13 cellular contexts compared by ENCODE assay signal in the genomic region with DNA sequence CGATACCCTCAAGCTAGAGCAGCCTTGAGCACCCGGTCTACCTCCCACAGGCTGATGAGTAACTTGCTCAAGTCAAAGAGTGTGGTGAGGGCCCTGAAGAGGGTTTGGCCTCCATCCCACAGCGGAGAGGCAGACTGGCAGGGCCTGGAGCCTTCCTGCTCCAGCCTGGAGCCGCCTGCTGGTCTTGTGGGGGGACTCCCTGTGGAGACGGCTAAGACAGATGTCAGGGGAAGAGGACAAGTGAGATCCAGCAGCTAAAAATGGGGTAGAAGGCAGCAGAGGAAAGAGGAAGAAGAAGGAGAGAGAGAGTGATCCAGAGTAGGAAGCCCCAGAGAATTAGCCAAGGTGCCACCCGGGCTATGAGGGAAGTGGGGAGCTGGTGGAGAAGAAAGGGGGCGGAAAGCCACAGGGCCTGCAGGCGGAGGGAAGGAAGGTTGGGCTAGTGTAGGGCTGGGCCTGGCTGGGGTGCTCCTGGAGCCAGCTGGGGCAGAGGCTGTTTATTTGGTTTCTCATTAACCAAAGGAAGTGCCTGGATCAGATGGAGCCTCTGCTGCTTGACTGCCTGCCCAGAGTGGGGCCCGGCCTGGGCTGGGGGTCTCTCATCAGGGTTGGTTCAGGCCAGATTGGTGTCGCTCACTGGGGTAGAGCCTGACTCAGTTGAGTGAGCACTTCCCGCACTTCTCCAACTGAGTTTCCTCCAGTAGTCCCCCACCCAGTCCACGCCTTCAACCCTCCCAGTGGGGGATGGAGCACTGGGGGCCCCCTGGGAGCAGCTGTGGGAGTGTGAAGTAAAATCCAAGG. TPM values are rescaled to one million over a fixed set of nuclear protein-coding genes. Genes with fewer than 3 reads are reported as not detected.
DNase-seq lines count a peak whose midpoint lies in the region; ATAC-seq, FAIRE-seq and TF ChIP-seq lines count a peak whose summit lies in the region.
"Had no signal": no experiment of that assay in that cellular context is flagged by ENCODE, and none has a peak within 500 bp of the region (broad histone marks: within the 10 kb centered on the region; RNA-seq: fewer than 3 reads in every experiment).

No MANE protein-coding gene starts in this region.

- no peaks in the 10 kb centered on the region for H3K36me3 Mint-ChIP-seq in T-helper 2 cell treated with Interferon-gamma antibody and Interleukin-4, amounts not matched to agents 5 μg/mL and 100 μg/mL, for 36 hours (ENCODE audit: low read depth)
- H3K36me3 Mint-ChIP-seq: activated naive CD4-positive, alpha-beta T cell treated with anti-CD3 and anti-CD28 coated beads, Interleukin-2, amount 50 U/mL, for 24 hours had no signal

- no TSS peak for BruUV-seq in A673 (replicated peaks; lab: Mats Ljungman, UMichigan)

- H3K9me3 ChIP-seq in A673 (ENCODE audit: low read depth, low read length, poor library complexity, severe bottlenecking), result no peaks in the 10 kb centered on the region
- no peaks in the 10 kb centered on the region for H3K9me3 ChIP-seq in colonic mucosa
- H3K9me3 ChIP-seq in lower lobe of right lung, result no peaks in the 10 kb centered on the region

- intact Hi-C loops in A673 (cut with micrococcal nuclease; ENCODE audit: unreplicated experiment), result no loop called here
- intact Hi-C loops in colonic mucosa (cut with DNase I), result no loop called here
- intact Hi-C loops in lower lobe of right lung (cut with DNase I), result no loop called here

- no peak for TF ChIP-seq POLR2A in GM12891 (IDR thresholded peaks at IDR 0.05; ENCODE audit: low read depth, low read length)

- H3K9ac ChIP-seq in colonic mucosa (ENCODE audit: low read depth in 2 of 2, low read length in 2 of 2), result peak overlapping the region in 1 of 2 donors; percentile 66

- H3K4me3 Mint-ChIP-seq in T-helper 2 cell treated with Interferon-gamma antibody and Interleukin-4, amounts not matched to agents 5 μg/mL and 100 μg/mL, for 36 hours, result no peak overlapping the region
- H3K4me3 Mint-ChIP-seq: activated naive CD4-positive, alpha-beta T cell treated with anti-CD3 and anti-CD28 coated beads, Interleukin-2, amount 50 U/mL, for 24 hours; stimulated activated naive B cell treated with anti-CD40 and anti-IgM and Interleukin-4, amounts not matched to agents 10 μg/mL and 1 μg/mL and 100 μg/mL, for 72 hours had no signal

- no peaks in the 10 kb centered on the region for H3K27me3 Mint-ChIP-seq in T-helper 2 cell treated with Interferon-gamma antibody and Interleukin-4, amounts not matched to agents 5 μg/mL and 100 μg/mL, for 36 hours (ENCODE audit: low read depth)
- H3K27me3 Mint-ChIP-seq: activated naive CD4-positive, alpha-beta T cell treated with anti-CD3 and anti-CD28 coated beads, Interleukin-2, amount 50 U/mL, for 24 hours; stimulated activated naive B cell treated with anti-CD40 and anti-IgM and Interleukin-4, amounts not matched to agents 10 μg/mL and 1 μg/mL and 100 μg/mL, for 72 hours had no signal

- H3K36me3 ChIP-seq in A673 (ENCODE audit: insufficient read depth, low read length, poor library complexity, severe bottlenecking), result peaks cover 41% of the 10 kb centered on the region
- no peaks in the 10 kb centered on the region for H3K36me3 ChIP-seq in colonic mucosa
- peaks cover 20% of the 10 kb centered on the region for H3K36me3 ChIP-seq in lower lobe of right lung

- H3K27ac Mint-ChIP-seq in T-helper 2 cell treated with Interferon-gamma antibody and Interleukin-4, amounts not matched to agents 5 μg/mL and 100 μg/mL, for 36 hours, result no peak overlapping the region
- H3K27ac Mint-ChIP-seq: activated naive CD4-positive, alpha-beta T cell treated with anti-CD3 and anti-CD28 coated beads, Interleukin-2, amount 50 U/mL, for 24 hours; stimulated activated naive B cell treated with anti-CD40 and anti-IgM and Interleukin-4, amounts not matched to agents 10 μg/mL and 1 μg/mL and 100 μg/mL, for 72 hours had no signal

- H3K4me3 ChIP-seq in A673 (ENCODE audit: low read depth, low read length, poor library complexity, severe bottlenecking) (no peak overlapping the region), colonic mucosa (no peak overlapping the region), lower lobe of right lung (no peak overlapping the region)

- H3K9me3 Mint-ChIP-seq in T-helper 2 cell treated with Interferon-gamma antibody and Interleukin-4, amounts not matched to agents 5 μg/mL and 100 μg/mL, for 36 hours, result no peaks in the 10 kb centered on the region
- H3K9me3 Mint-ChIP-seq: activated naive CD4-positive, alpha-beta T cell treated with anti-CD3 and anti-CD28 coated beads, Interleukin-2, amount 50 U/mL, for 24 hours; stimulated activated naive B cell treated with anti-CD40 and anti-IgM and Interleukin-4, amounts not matched to agents 10 μg/mL and 1 μg/mL and 100 μg/mL, for 72 hours had no signal

- CTCF ChIA-PET in A673 (lab: Charles Lee), result no interaction called here

- peak; percentile 63 to 72 for ATAC-seq in lower lobe of right lung
- ATAC-seq: stimulated activated naive B cell treated with anti-CD40 and anti-IgM and Interleukin-4, amounts not matched to agents 10 μg/mL and 1 μg/mL and 100 μg/mL, for 72 hours had no signal

- POLR2A ChIA-PET in A673 (lab: Charles Lee; ENCODE audit: low non-redundant PET), result no interaction called here

- H3K4me1 Mint-ChIP-seq in T-helper 2 cell treated with Interferon-gamma antibody and Interleukin-4, amounts not matched to agents 5 μg/mL and 100 μg/mL, for 36 hours (ENCODE audit: low read depth), result no peaks in the 10 kb centered on the region
- H3K4me1 Mint-ChIP-seq: activated naive CD4-positive, alpha-beta T cell treated with anti-CD3 and anti-CD28 coated beads, Interleukin-2, amount 50 U/mL, for 24 hours had no signal

- H3K27ac ChIP-seq in A673 (ENCODE audit: low read depth, low read length, poor library complexity, severe bottlenecking) (peak overlapping the region; percentile 42), colonic mucosa (peak overlapping the region; percentile 66), lower lobe of right lung (peak overlapping the region; percentile 6)

- FAIRE-seq in GM12891 (lab: Jason Lieb, UNC), result no peak

- DNase-seq in A673 (ENCODE audit: low spot score) (peak; percentile 43), MV-4-11 (lab: John Stamatoyannopoulos, UW) (peak; percentile 83), colonic mucosa (peak; percentile 64), lower lobe of right lung (peak; percentile 58), NAMALWA (ENCODE audit: low spot score) (no peak), GM12891 (ENCODE audit: insufficient read length, low spot score) (no peak)
- no peak for DNase-seq in T-helper 2 cell treated with Interferon-gamma antibody and Interleukin-4, amounts not matched to agents 5 μg/mL and 100 μg/mL, for 36 hours (ENCODE audit: low spot score)
- DNase-seq in NK-92 treated with Interleukin-12 subunit alpha and Interleukin-12 subunit beta, amount 100 ng/mL, for 24 hours (lab: John Stamatoyannopoulos, UW), result no peak
- DNase-seq: activated CD4-positive, alpha-beta T cell treated with anti-CD3 and anti-CD28 coated beads, Interleukin-2, amount 50 U/mL, for 1 hour; NCI-H187; RPMI8226; stimulated activated naive B cell treated with anti-CD40 and anti-IgM and Interleukin-4, amounts not matched to agents 10 μg/mL and 1 μg/mL and 100 μg/mL, for 72 hours had no signal

- TF ChIP-seq CTCF in A673 (conservative IDR thresholded peaks at IDR 0.05; ENCODE audit: low read depth, low read length) (no peak), colonic mucosa (IDR thresholded peaks at IDR 0.05) (no peak), lower lobe of right lung (IDR thresholded peaks at IDR 0.05) (no peak)

- H3K4me1 ChIP-seq in A673 (ENCODE audit: insufficient read depth, low read length, poor library complexity, severe bottlenecking) (peaks cover under 1% of the 10 kb centered on the region), colonic mucosa (peaks cover 14% of the 10 kb centered on the region), lower lobe of right lung (peaks cover 6% of the 10 kb centered on the region)

- H3K27me3 ChIP-seq in A673 (replicated peaks; ENCODE audit: insufficient read depth, low read depth, low read length, poor library complexity) (no peaks in the 10 kb centered on the region), colonic mucosa (no peaks in the 10 kb centered on the region), lower lobe of right lung (ENCODE audit: low read depth) (no peaks in the 10 kb centered on the region)

TF ChIP-seq in GM12891, 5 proteins besides CTCF, POLR2A, EP300 and RAD21:
- TF ChIP-seq TAF1 (IDR thresholded peaks at IDR 0.05; ENCODE audit: low read depth, low read length) (no peak), POU2F2 (IDR thresholded peaks at IDR 0.05; ENCODE audit: low read depth, low read length) (no peak), SPI1 (IDR thresholded peaks at IDR 0.05; ENCODE audit: low read depth, low read length) (no peak), POLR2AphosphoS5 (IDR thresholded peaks at IDR 0.05; ENCODE audit: low read depth, low read length) (no peak), PAX5 (IDR thresholded peaks at IDR 0.05; ENCODE audit: insufficient read depth, low read length, severe bottlenecking) (no peak)
TF ChIP-seq in GM12891: peak in this region for 0.

RNA-seq across cellular contexts. Expression of gene EFNB1, which starts 14.2 kb away (rescaled TPM):
- total RNA-seq in A673 (2021) (76.8 and 78.1 TPM in 2 replicates), colonic mucosa (10 to 100 TPM; 77.9 to 92.2 TPM), lower lobe of right lung (36.5 TPM)
- 0.15 TPM for polyA plus RNA-seq in GM12891 (2012; ENCODE audit: low read depth, missing spikeins)

Comparison
In these comparisons a context has a peak if more than half of its experiments do, and no peak if none do; other contexts are left out.
1. DNase-seq: peak in A673 (single experiment), MV-4-11 (single experiment), colonic mucosa (single experiment) and lower lobe of right lung (single experiment); none in T-helper 2 cell treated with Interferon-gamma antibody and Interleukin-4, amounts not matched to agents 5 μg/mL and 100 μg/mL, for 36 hours (single experiment), NAMALWA (single experiment), GM12891 (single experiment) and NK-92 treated with Interleukin-12 subunit alpha and Interleukin-12 subunit beta, amount 100 ng/mL, for 24 hours (single experiment).
2. H3K27ac ChIP-seq: peak in every context shown above with its lines; median percentile 66 in colonic mucosa; 42 in A673; 6 in lower lobe of right lung.